10 cellular contexts compared by ENCODE assay signal in genomic region chr7:37408241-37408884, GRCh38. TPM values are rescaled to one million over a fixed set of nuclear protein-coding genes. Genes with fewer than 3 reads are reported as not detected.
DNase-seq lines count a peak whose midpoint lies in the region; ATAC-seq and TF ChIP-seq lines count a peak whose summit lies in the region.
"Had no signal": no experiment of that assay in that cellular context is flagged by ENCODE, and none has a peak within 500 bp of the region (broad histone marks: within the 10 kb centered on the region; RNA-seq: fewer than 3 reads in every experiment).

No MANE protein-coding gene starts in this region.

- peaks cover 37% of the 10 kb centered on the region for H3K4me1 Mint-ChIP-seq in activated CD8-positive, alpha-beta memory T cell treated with anti-CD3 and anti-CD28 coated beads, Interleukin-2, amount 10 ng/mL, durations not matched to agents 7 days and 5 days
- peaks cover 75% of the 10 kb centered on the region for H3K4me1 Mint-ChIP-seq in activated naive CD4-positive, alpha-beta T cell treated with anti-CD3 and anti-CD28 coated beads, Interleukin-2, amount 10 ng/mL, durations not matched to agents 7 days and 5 days
- peaks cover 68% of the 10 kb centered on the region for H3K4me1 Mint-ChIP-seq in stimulated activated effector memory CD8-positive, alpha-beta T cell treated with anti-CD3 and anti-CD28 coated beads, Interleukin-12 subunit alpha, Interleukin-12 subunit beta, amount 100 ng/mL, for 72 hours

- no peaks in the 10 kb centered on the region for H3F3A ChIP-seq in MM.1S (ENCODE audit: insufficient read depth, low read length)

- no peak overlapping the region for H3K9ac ChIP-seq in MM.1S (ENCODE audit: low read length)

- H3K79me2 ChIP-seq in MM.1S (ENCODE audit: low read length), result no peaks in the 10 kb centered on the region

- peak overlapping the region; percentile 68 for H3K4me2 ChIP-seq in MM.1S (ENCODE audit: low read depth, low read length)

- H3K9me3 ChIP-seq in MM.1S (replicated peaks; ENCODE audit: insufficient read depth, low read length), result no peaks in the 10 kb centered on the region

- peaks cover 14% of the 10 kb centered on the region for H3K4me1 ChIP-seq in MM.1S (ENCODE audit: low read length)

- peak overlapping the region; percentile 19; the same call in 1 of the 2 replicates for H3K27ac ChIP-seq in MM.1S (ENCODE audit: low read length)

- H3K9me2 ChIP-seq in MM.1S (replicated peaks; ENCODE audit: insufficient read depth, low read length), result no peaks in the 10 kb centered on the region

- CTCF ChIA-PET in activated CD8-positive, alpha-beta memory T cell treated with anti-CD3 and anti-CD28 coated beads, Interleukin-2, amount 10 ng/mL, durations not matched to agents 7 days and 5 days (lab: Charles Lee), result no interaction called here
- CTCF ChIA-PET in activated naive CD4-positive, alpha-beta T cell treated with anti-CD3 and anti-CD28 coated beads, Interleukin-2, amount 10 ng/mL, durations not matched to agents 7 days and 5 days (lab: Charles Lee), result interaction anchor here (0.6 to 3.2 kb wide), 4 partner anchors 29 to 199 kb away, joined by 3 to 23 read pairs (median 4); partner anchors contain the start of gene ELMO1

- H2AFZ ChIP-seq in MM.1S (ENCODE audit: low read length), result peak overlapping the region; percentile 66

- H3K27me3 ChIP-seq in MM.1S (replicated peaks; ENCODE audit: insufficient read depth, low read length), result no peaks in the 10 kb centered on the region

- DNase-seq in activated CD8-positive, alpha-beta memory T cell treated with anti-CD3 and anti-CD28 coated beads, Interleukin-2, amount 10 ng/mL, durations not matched to agents 7 days and 5 days, result no peak
- no peak for DNase-seq in activated CD8-positive, alpha-beta memory T cell treated with anti-CD3 and anti-CD28 coated beads, Interleukin-2, amount 50 U/mL, for 4 hours
- DNase-seq in MM.1S (peak; percentile 7), sciatic nerve (ENCODE audit: low spot score) (no peak), hepatic stellate cell (ENCODE audit: low spot score) (no peak)
- no peak for DNase-seq in activated naive CD4-positive, alpha-beta T cell treated with anti-CD3 and anti-CD28 coated beads, Interleukin-2, amount 10 ng/mL, durations not matched to agents 7 days and 5 days
- DNase-seq in stimulated activated effector memory CD8-positive, alpha-beta T cell treated with anti-CD3 and anti-CD28 coated beads, Interleukin-12 subunit alpha, Interleukin-12 subunit beta, amount 100 ng/mL, for 72 hours (ENCODE audit: low spot score in 2 of 2), result no peak
- DNase-seq: activated gamma-delta T cell, occipital lobe had no signal

- H3K4me3 Mint-ChIP-seq in activated CD8-positive, alpha-beta memory T cell treated with anti-CD3 and anti-CD28 coated beads, Interleukin-2, amount 10 ng/mL, durations not matched to agents 7 days and 5 days, result peak overlapping the region; percentile 68
- H3K4me3 Mint-ChIP-seq in activated naive CD4-positive, alpha-beta T cell treated with anti-CD3 and anti-CD28 coated beads, Interleukin-2, amount 10 ng/mL, durations not matched to agents 7 days and 5 days, result peak overlapping the region; percentile 73
- peak overlapping the region; percentile 61 for H3K4me3 Mint-ChIP-seq in stimulated activated effector memory CD8-positive, alpha-beta T cell treated with anti-CD3 and anti-CD28 coated beads, Interleukin-12 subunit alpha, Interleukin-12 subunit beta, amount 100 ng/mL, for 72 hours

- peak overlapping the region; percentile 33; the same call in 1 of the 2 replicates for H3K4me3 ChIP-seq in MM.1S (ENCODE audit: low read length)

- peaks cover 8% of the 10 kb centered on the region for H3K36me3 Mint-ChIP-seq in activated CD8-positive, alpha-beta memory T cell treated with anti-CD3 and anti-CD28 coated beads, Interleukin-2, amount 10 ng/mL, durations not matched to agents 7 days and 5 days
- peaks cover 23% of the 10 kb centered on the region for H3K36me3 Mint-ChIP-seq in activated naive CD4-positive, alpha-beta T cell treated with anti-CD3 and anti-CD28 coated beads, Interleukin-2, amount 10 ng/mL, durations not matched to agents 7 days and 5 days
- H3K36me3 Mint-ChIP-seq in stimulated activated effector memory CD8-positive, alpha-beta T cell treated with anti-CD3 and anti-CD28 coated beads, Interleukin-12 subunit alpha, Interleukin-12 subunit beta, amount 100 ng/mL, for 72 hours, result no peaks in the 10 kb centered on the region

- no peak for TF ChIP-seq CTCF in MM.1S (IDR thresholded peaks at IDR 0.05; ENCODE audit: low read length)

- no peaks in the 10 kb centered on the region for H4K20me1 ChIP-seq in MM.1S (ENCODE audit: insufficient read depth, low read length)

- peak overlapping the region; percentile 78 for H3K27ac Mint-ChIP-seq in activated CD8-positive, alpha-beta memory T cell treated with anti-CD3 and anti-CD28 coated beads, Interleukin-2, amount 10 ng/mL, durations not matched to agents 7 days and 5 days
- H3K27ac Mint-ChIP-seq in activated naive CD4-positive, alpha-beta T cell treated with anti-CD3 and anti-CD28 coated beads, Interleukin-2, amount 10 ng/mL, durations not matched to agents 7 days and 5 days, result peak overlapping the region; percentile 91
- peak overlapping the region; percentile 87 for H3K27ac Mint-ChIP-seq in stimulated activated effector memory CD8-positive, alpha-beta T cell treated with anti-CD3 and anti-CD28 coated beads, Interleukin-12 subunit alpha, Interleukin-12 subunit beta, amount 100 ng/mL, for 72 hours

- H3K27me3 Mint-ChIP-seq in activated CD8-positive, alpha-beta memory T cell treated with anti-CD3 and anti-CD28 coated beads, Interleukin-2, amount 10 ng/mL, durations not matched to agents 7 days and 5 days, result no peaks in the 10 kb centered on the region
- H3K27me3 Mint-ChIP-seq in activated naive CD4-positive, alpha-beta T cell treated with anti-CD3 and anti-CD28 coated beads, Interleukin-2, amount 10 ng/mL, durations not matched to agents 7 days and 5 days, result no peaks in the 10 kb centered on the region

- H3K9me3 Mint-ChIP-seq in activated CD8-positive, alpha-beta memory T cell treated with anti-CD3 and anti-CD28 coated beads, Interleukin-2, amount 10 ng/mL, durations not matched to agents 7 days and 5 days (ENCODE audit: low read depth), result peaks cover 4% of the 10 kb centered on the region
- H3K9me3 Mint-ChIP-seq in activated naive CD4-positive, alpha-beta T cell treated with anti-CD3 and anti-CD28 coated beads, Interleukin-2, amount 10 ng/mL, durations not matched to agents 7 days and 5 days, result peaks cover 6% of the 10 kb centered on the region
- peaks cover 3% of the 10 kb centered on the region for H3K9me3 Mint-ChIP-seq in stimulated activated effector memory CD8-positive, alpha-beta T cell treated with anti-CD3 and anti-CD28 coated beads, Interleukin-12 subunit alpha, Interleukin-12 subunit beta, amount 100 ng/mL, for 72 hours

- intact Hi-C loops in sciatic nerve (cut with DNase I), result no loop called here

- peak; percentile 70 for ATAC-seq in activated CD8-positive, alpha-beta memory T cell treated with anti-CD3 and anti-CD28 coated beads, Interleukin-2, amount 10 ng/mL, durations not matched to agents 7 days and 5 days
- ATAC-seq in stimulated activated effector memory CD8-positive, alpha-beta T cell treated with anti-CD3 and anti-CD28 coated beads, Interleukin-12 subunit alpha, Interleukin-12 subunit beta, amount 100 ng/mL, for 72 hours, result peak; percentile 66
- ATAC-seq in sciatic nerve (no peak), GM21515 (IDR thresholded peaks at IDR 0.05; ENCODE audit: unreplicated experiment) (no peak)

- H3K36me3 ChIP-seq in MM.1S (replicated peaks; ENCODE audit: insufficient read depth, low read length), result no peaks in the 10 kb centered on the region

RNA-seq across cellular contexts. Expression of gene ELMO1, which starts 40.3 kb away (rescaled TPM):
- 100 to 1,000 TPM; 101 TPM for total RNA-seq in activated CD8-positive, alpha-beta memory T cell treated with anti-CD3 and anti-CD28 coated beads, Interleukin-2, amount 10 ng/mL, durations not matched to agents 7 days and 5 days
- 151 TPM for total RNA-seq in sciatic nerve

Comparison
In these comparisons a context has a peak if more than half of its experiments do, and no peak if none do; other contexts are left out.
1. ATAC-seq: peak in activated CD8-positive, alpha-beta memory T cell treated with anti-CD3 and anti-CD28 coated beads, Interleukin-2, amount 10 ng/mL, durations not matched to agents 7 days and 5 days (single experiment) and stimulated activated effector memory CD8-positive, alpha-beta T cell treated with anti-CD3 and anti-CD28 coated beads, Interleukin-12 subunit alpha, Interleukin-12 subunit beta, amount 100 ng/mL, for 72 hours (single experiment); none in sciatic nerve (single experiment) and GM21515 (single experiment).
2. Peak in every context shown above with its lines, with median percentiles within 50 percentile points of each other: H3K27ac Mint-ChIP-seq and H3K4me3 Mint-ChIP-seq.